In genomic region chr2:198004921-198005829, GRCh38 we compare ENCODE assay signal across 8 cellular contexts.
A peak's percentile ranks its signal among the peaks of the same experiment; 100 is the strongest.
DNase-seq lines count a peak whose midpoint lies in the region; ATAC-seq and TF ChIP-seq lines count a peak whose summit lies in the region.

No MANE protein-coding gene starts in this region.

- H3K9me3 Mint-ChIP-seq in activated CD4-positive, alpha-beta T cell treated with anti-CD3 and anti-CD28 coated beads, Interleukin-2, amount 10 ng/mL, durations not matched to agents 24 days and 14 days: peaks cover 14% of the 10 kb centered on the region

- H3K4me3 ChIP-seq in tibial artery: no peak overlapping the region

- no peaks in the 10 kb centered on the region for H3K27me3 Mint-ChIP-seq in activated CD4-positive, alpha-beta T cell treated with anti-CD3 and anti-CD28 coated beads, Interleukin-2, amount 10 ng/mL, durations not matched to agents 24 days and 14 days

- no peak for TF ChIP-seq CTCF in tibial artery (IDR thresholded peaks at IDR 0.05)

- H3K27ac Mint-ChIP-seq in activated CD4-positive, alpha-beta T cell treated with anti-CD3 and anti-CD28 coated beads, Interleukin-2, amount 10 ng/mL, durations not matched to agents 24 days and 14 days: peak overlapping the region; percentile 83

- no peaks in the 10 kb centered on the region for H3K9me3 ChIP-seq in tibial artery

- intact Hi-C loops in activated CD4-positive, alpha-beta T cell treated with anti-CD3 and anti-CD28 coated beads, Interleukin-2, amount 10 ng/mL, durations not matched to agents 24 days and 14 days (cut with micrococcal nuclease): loop anchor here (1.0 to 10.0 kb wide), 9 partner anchors 16 to 300 kb away; partner anchors contain the start of genes MARS2 and PLCL1
- intact Hi-C loops in tibial artery (cut with DNase I; ENCODE audit: low total_unique reads): no loop called here

- H3K27me3 ChIP-seq in tibial artery: no peaks in the 10 kb centered on the region

- peak; percentile 79 for DNase-seq in activated CD4-positive, alpha-beta T cell treated with anti-CD3 and anti-CD28 coated beads, Interleukin-2, amount 10 ng/mL, durations not matched to agents 24 days and 14 days
- peak; percentile 28 for DNase-seq in stimulated activated CD4-positive, alpha-beta T cell treated with anti-CD3 and anti-CD28 coated beads, Interleukin-4, amount 100 ng/mL, for 1 hour
- DNase-seq in tibial artery (no peak), retina (no peak), foreskin melanocyte (no peak), NCI-H2107 treated with DMSO at 0.1 percent for 48 hours (lab: John Stamatoyannopoulos, UW; ENCODE audit: unreplicated experiment) (no peak)

- H3K4me1 Mint-ChIP-seq in activated CD4-positive, alpha-beta T cell treated with anti-CD3 and anti-CD28 coated beads, Interleukin-2, amount 10 ng/mL, durations not matched to agents 24 days and 14 days: peaks cover 31% of the 10 kb centered on the region

- H3K36me3 Mint-ChIP-seq in activated CD4-positive, alpha-beta T cell treated with anti-CD3 and anti-CD28 coated beads, Interleukin-2, amount 10 ng/mL, durations not matched to agents 24 days and 14 days (ENCODE audit: low read depth): peaks cover 4% of the 10 kb centered on the region

- ATAC-seq in GM19043 (IDR thresholded peaks at IDR 0.05; ENCODE audit: low read depth, unreplicated experiment) (peak; percentile 84), HG02852 (IDR thresholded peaks at IDR 0.05; ENCODE audit: unreplicated experiment) (peak; percentile 88)

- H3K4me1 ChIP-seq in tibial artery: peaks cover 0 to 29% (median 6%) of the 10 kb centered on the region in 4 donors

- no peak overlapping the region for H3K27ac ChIP-seq in tibial artery

- H3K36me3 ChIP-seq in tibial artery: no peaks in the 10 kb centered on the region

- peak overlapping the region; percentile 66 for H3K4me3 Mint-ChIP-seq in activated CD4-positive, alpha-beta T cell treated with anti-CD3 and anti-CD28 coated beads, Interleukin-2, amount 10 ng/mL, durations not matched to agents 24 days and 14 days

Comparison
In these comparisons a context has a peak if more than half of its experiments do, and no peak if none do; other contexts are left out.
1. DNase-seq: peak in activated CD4-positive, alpha-beta T cell treated with anti-CD3 and anti-CD28 coated beads, Interleukin-2, amount 10 ng/mL, durations not matched to agents 24 days and 14 days (single experiment) and stimulated activated CD4-positive, alpha-beta T cell treated with anti-CD3 and anti-CD28 coated beads, Interleukin-4, amount 100 ng/mL, for 1 hour (single experiment); none in tibial artery (0 of 2), retina (single experiment), foreskin melanocyte (single experiment) and NCI-H2107 treated with DMSO at 0.1 percent for 48 hours (single experiment).